8 cellular contexts compared by ENCODE assay signal in genomic region chr7:44622342-44623151, GRCh38. TPM values are rescaled to one million over a fixed set of nuclear protein-coding genes. Genes with fewer than 3 reads are reported as not detected.
DNase-seq lines count a peak whose midpoint lies in the region; ATAC-seq and TF ChIP-seq lines count a peak whose summit lies in the region.

No MANE protein-coding gene starts in this region.

- H3K27ac Mint-ChIP-seq in activated T-cell treated with anti-CD3 and anti-CD28 coated beads, Interleukin-2, amount 50 U/mL, for 24 hours = peak overlapping the region; percentile 91
- peak overlapping the region; percentile 92 for H3K27ac Mint-ChIP-seq in activated naive CD8-positive, alpha-beta T cell treated with anti-CD3 and anti-CD28 coated beads, Interleukin-2, amount 10 ng/mL, durations not matched to agents 7 days and 5 days

- ATAC-seq in HG03378 (IDR thresholded peaks at IDR 0.05; ENCODE audit: unreplicated experiment) = peak; percentile 66
- ATAC-seq in activated naive CD8-positive, alpha-beta T cell treated with anti-CD3 and anti-CD28 coated beads, Interleukin-2, amount 10 ng/mL, durations not matched to agents 7 days and 5 days (ENCODE audit: low read depth) = peak; percentile 80

- no peak for TF ChIP-seq CTCF in neutrophil (IDR thresholded peaks at IDR 0.05)

- DNase-seq in activated T-cell treated with anti-CD3 and anti-CD28 coated beads, Interleukin-2, amount 50 U/mL, for 24 hours = peak; percentile 57
- DNase-seq in activated T-cell treated with anti-CD3 and anti-CD28 coated beads for 4 hours = no peak
- no peak for DNase-seq in activated naive CD8-positive, alpha-beta T cell treated with anti-CD3 and anti-CD28 coated beads, Interleukin-2, amount 10 ng/mL, durations not matched to agents 7 days and 5 days
- DNase-seq in DMS 273 (lab: John Stamatoyannopoulos, UW; ENCODE audit: unreplicated experiment) = no peak
- DNase-seq in NCI-H1694 (lab: John Stamatoyannopoulos, UW) = no peak
- DNase-seq in NOMO-1 treated with DMSO at 0.1 percent for 48 hours (lab: John Stamatoyannopoulos, UW; ENCODE audit: unreplicated experiment) = no peak

- peaks cover 28 to 39% of the 10 kb centered on the region in 2 experiments for H3K4me1 ChIP-seq in neutrophil (ENCODE audit: control insufficient read depth in 1 of 2, insufficient read depth in 1 of 2, low read depth in 1 of 2, low read length in 1 of 2)

- peaks cover 72% of the 10 kb centered on the region for H3K36me3 Mint-ChIP-seq in activated T-cell treated with anti-CD3 and anti-CD28 coated beads, Interleukin-2, amount 50 U/mL, for 24 hours (ENCODE audit: low read depth)
- peaks cover 25% of the 10 kb centered on the region for H3K36me3 Mint-ChIP-seq in activated naive CD8-positive, alpha-beta T cell treated with anti-CD3 and anti-CD28 coated beads, Interleukin-2, amount 10 ng/mL, durations not matched to agents 7 days and 5 days

- H3K4me3 ChIP-seq in neutrophil (ENCODE audit: low read depth in 1 of 2, low read length in 1 of 2) = no peak overlapping the region

- H3K27me3 Mint-ChIP-seq in activated T-cell treated with anti-CD3 and anti-CD28 coated beads, Interleukin-2, amount 50 U/mL, for 24 hours = no peaks in the 10 kb centered on the region
- no peaks in the 10 kb centered on the region for H3K27me3 Mint-ChIP-seq in activated naive CD8-positive, alpha-beta T cell treated with anti-CD3 and anti-CD28 coated beads, Interleukin-2, amount 10 ng/mL, durations not matched to agents 7 days and 5 days

- peak overlapping the region; percentile 59 for H3K4me3 Mint-ChIP-seq in activated T-cell treated with anti-CD3 and anti-CD28 coated beads, Interleukin-2, amount 50 U/mL, for 24 hours
- H3K4me3 Mint-ChIP-seq in activated naive CD8-positive, alpha-beta T cell treated with anti-CD3 and anti-CD28 coated beads, Interleukin-2, amount 10 ng/mL, durations not matched to agents 7 days and 5 days = peak overlapping the region; percentile 58

- H3K27me3 ChIP-seq in neutrophil = no peaks in the 10 kb centered on the region

- H3K36me3 ChIP-seq in neutrophil = peaks cover 39% of the 10 kb centered on the region

- no peaks in the 10 kb centered on the region for H3K9me3 ChIP-seq in neutrophil

- peak overlapping the region; percentile 78 for H3K27ac ChIP-seq in neutrophil

- no peaks in the 10 kb centered on the region for H3K9me3 Mint-ChIP-seq in activated T-cell treated with anti-CD3 and anti-CD28 coated beads, Interleukin-2, amount 50 U/mL, for 24 hours
- no peaks in the 10 kb centered on the region for H3K9me3 Mint-ChIP-seq in activated naive CD8-positive, alpha-beta T cell treated with anti-CD3 and anti-CD28 coated beads, Interleukin-2, amount 10 ng/mL, durations not matched to agents 7 days and 5 days

- POLR2A ChIA-PET in activated naive CD8-positive, alpha-beta T cell treated with anti-CD3 and anti-CD28 coated beads, Interleukin-2, amount 10 ng/mL, durations not matched to agents 7 days and 5 days (lab: Charles Lee) = interaction anchor here (0.9 to 10.3 kb wide), 3 partner anchors 15 to 41 kb away, joined by 3 to 90 read pairs (median 3); partner anchors contain the start of gene TMED4

- peaks cover 89% of the 10 kb centered on the region for H3K4me1 Mint-ChIP-seq in activated T-cell treated with anti-CD3 and anti-CD28 coated beads, Interleukin-2, amount 50 U/mL, for 24 hours (ENCODE audit: low read depth)
- peaks cover 49% of the 10 kb centered on the region for H3K4me1 Mint-ChIP-seq in activated naive CD8-positive, alpha-beta T cell treated with anti-CD3 and anti-CD28 coated beads, Interleukin-2, amount 10 ng/mL, durations not matched to agents 7 days and 5 days

RNA-seq across cellular contexts. Expression of gene OGDH, which starts 16.1 kb away (rescaled TPM):
- total RNA-seq in activated naive CD8-positive, alpha-beta T cell treated with anti-CD3 and anti-CD28 coated beads, Interleukin-2, amount 10 ng/mL, durations not matched to agents 7 days and 5 days = 100 to 1,000 TPM in 1 of 2 experiments, 10 to 100 TPM in 1; 99.6 to 103 TPM

RNA-seq across cellular contexts. Expression of gene TMED4, which starts 40.5 kb away (rescaled TPM):
- total RNA-seq in activated naive CD8-positive, alpha-beta T cell treated with anti-CD3 and anti-CD28 coated beads, Interleukin-2, amount 10 ng/mL, durations not matched to agents 7 days and 5 days = 10 to 100 TPM; 91.4 to 94.3 TPM

RNA-seq across cellular contexts. Expression of gene DDX56, which starts 48.8 kb away (rescaled TPM):
- 100 to 1,000 TPM in 1 of 2 experiments, 10 to 100 TPM in 1; 94.1 to 102 TPM for total RNA-seq in activated naive CD8-positive, alpha-beta T cell treated with anti-CD3 and anti-CD28 coated beads, Interleukin-2, amount 10 ng/mL, durations not matched to agents 7 days and 5 days
